8 cellular contexts compared by ENCODE assay signal in genomic region chr3:98901032-98901464, GRCh38. TPM values are rescaled to one million over a fixed set of nuclear protein-coding genes. Genes with fewer than 3 reads are reported as not detected.
DNase-seq lines count a peak whose midpoint lies in the region; ATAC-seq, FAIRE-seq and TF ChIP-seq lines count a peak whose summit lies in the region.

No MANE protein-coding gene starts in this region.

- H3K27me3 ChIP-seq in mucosa of rectum (ENCODE audit: control insufficient read depth in 2 of 2, insufficient read depth in 2 of 2, low read length in 2 of 2) (no peaks in the 10 kb centered on the region), thyroid gland (no peaks in the 10 kb centered on the region)

- TF ChIP-seq POLR2A in H54 (IDR thresholded peaks at IDR 0.05; ENCODE audit: low read depth, low read length) (peak; percentile 34; the same call in 1 of the 2 replicates), thyroid gland (IDR thresholded peaks at IDR 0.05) (no peak), GM12892 (IDR thresholded peaks at IDR 0.05; ENCODE audit: low read depth, low read length) (no peak)

- H3K36me3 ChIP-seq in mucosa of rectum (ENCODE audit: control insufficient read depth in 2 of 2, insufficient read depth in 2 of 2, low read length in 2 of 2) (no peaks in the 10 kb centered on the region), thyroid gland (no peaks in the 10 kb centered on the region)

- H3K9me3 ChIP-seq in mucosa of rectum (ENCODE audit: control insufficient read depth in 2 of 2, low read length in 2 of 2) (no peaks in the 10 kb centered on the region), thyroid gland (no peaks in the 10 kb centered on the region)

- 0% methylated on average over 20 to 39 of the region's 42 CpGs for WGBS in thyroid gland, 2 donors

- peak overlapping the region; percentile 52 to 82 for H3K9ac ChIP-seq in mucosa of rectum (ENCODE audit: low read depth in 1 of 2, low read length in 2 of 2)

- peak overlapping the region; percentile 80 for H3K27ac ChIP-seq in mucosa of rectum (ENCODE audit: low read depth in 2 of 2, low read length in 2 of 2)
- peak overlapping the region; percentile 84 to 96 (median 92) for H3K27ac ChIP-seq in thyroid gland

- peak; percentile 43 for DNase-seq in GM10248 (ENCODE audit: extremely low spot score)
- no peak for DNase-seq in H54 (ENCODE audit: insufficient read length, low spot score)
- DNase-seq in Kasumi-1 (lab: John Stamatoyannopoulos, UW) = peak; percentile 14 to 48
- DNase-seq in activated CD8-positive, alpha-beta memory T cell treated with anti-CD3 and anti-CD28 coated beads, Interleukin-2, amount 50 U/mL, for 4 hours = peak; percentile 15
- peak; percentile 63 to 70 for DNase-seq in thyroid gland
- no peak for DNase-seq in GM12892 (ENCODE audit: insufficient read length)

- peak overlapping the region; percentile 74 to 79 for H3K4me3 ChIP-seq in mucosa of rectum (ENCODE audit: low read length in 2 of 2)
- H3K4me3 ChIP-seq in thyroid gland (replicated peaks in 1 of 3) = peak overlapping the region; percentile 49 to 84 (median 78)

- ATAC-seq in esophagus mucosa = peak; percentile 43

- intact Hi-C loops in thyroid gland (cut with DNase I) = no loop called here

- CTCF ChIA-PET in GM10248 (lab: Yijun Ruan, JAX) = interaction anchor here (1.0 to 1.6 kb wide), 5 partner anchors 8 to 299 kb away, joined by 3 to 7 read pairs (median 5); no protein-coding TSS in a partner anchor

- POLR2A ChIA-PET in GM10248 (lab: Yijun Ruan, JAX) = interaction anchor here (0.8 to 1.1 kb wide), 2 partner anchors 8 to 917 kb away, joined by 3 to 6 read pairs; partner anchors contain the start of gene CMSS1

- FAIRE-seq in H54 (lab: Jason Lieb, UNC) (no peak), GM12892 (lab: Jason Lieb, UNC) (no peak)

- H3K4me1 ChIP-seq in mucosa of rectum (ENCODE audit: control insufficient read depth in 2 of 2, insufficient read depth in 2 of 2, low read length in 2 of 2) (peaks cover 5% of the 10 kb centered on the region in 2 donors), thyroid gland (peaks cover 0 to 13% of the 10 kb centered on the region in 2 donors)

- TF ChIP-seq CTCF in GM10248 (IDR thresholded peaks at IDR 0.05; ENCODE audit: control extremely low read depth, extremely low read depth, low read depth, missing control alignments) = no peak
- TF ChIP-seq CTCF in thyroid gland (IDR thresholded peaks at IDR 0.05) = no peak

RNA-seq across cellular contexts. Expression of gene DCBLD2, which starts 0.4 kb away (rescaled TPM):
- total RNA-seq in esophagus mucosa (6.7 TPM), thyroid gland (10 to 100 TPM; 46.0 to 74.3 (median 54.6) TPM)
- 6.5 TPM for polyA plus RNA-seq in GM12892 (2012; ENCODE audit: missing spikeins)

Comparison
In these comparisons a context has a peak if more than half of its experiments do, and no peak if none do; other contexts are left out.
1. DNase-seq: peak in GM10248 (single experiment), Kasumi-1 (2 of 2), activated CD8-positive, alpha-beta memory T cell treated with anti-CD3 and anti-CD28 coated beads, Interleukin-2, amount 50 U/mL, for 4 hours (single experiment) and thyroid gland (2 of 2); none in H54 (single experiment) and GM12892 (single experiment).